2 cellular contexts compared by ENCODE assay signal in the genomic region with DNA sequence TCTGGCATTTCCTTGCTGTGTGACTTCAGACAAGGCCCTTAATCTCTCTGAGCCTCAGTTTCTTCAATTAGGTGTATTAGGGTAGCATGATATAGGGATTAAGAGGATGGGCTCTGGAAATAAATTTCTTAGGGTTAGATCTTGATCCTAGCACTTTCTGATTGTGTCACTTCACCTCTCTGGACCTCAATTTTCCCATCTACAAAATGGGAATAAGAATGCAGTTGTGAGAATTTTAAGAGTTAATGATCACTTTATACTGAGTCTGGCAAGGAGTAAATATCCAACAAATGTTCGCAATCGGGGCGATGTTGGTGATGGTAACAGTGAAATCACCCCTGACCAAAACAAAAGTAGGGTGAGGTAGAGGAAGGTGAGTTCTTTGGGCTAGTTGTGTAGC.
TF ChIP-seq lines count a peak whose summit lies in the region.

No MANE protein-coding gene starts in this region.

TF ChIP-seq in GM23338, 12 proteins besides CTCF, POLR2A, EP300 and RAD21 (continues in another document):
- no peak for TF ChIP-seq STAT1 (IDR thresholded peaks at IDR 0.05; ENCODE audit: unreplicated experiment)
- TF ChIP-seq, protein P1, sequence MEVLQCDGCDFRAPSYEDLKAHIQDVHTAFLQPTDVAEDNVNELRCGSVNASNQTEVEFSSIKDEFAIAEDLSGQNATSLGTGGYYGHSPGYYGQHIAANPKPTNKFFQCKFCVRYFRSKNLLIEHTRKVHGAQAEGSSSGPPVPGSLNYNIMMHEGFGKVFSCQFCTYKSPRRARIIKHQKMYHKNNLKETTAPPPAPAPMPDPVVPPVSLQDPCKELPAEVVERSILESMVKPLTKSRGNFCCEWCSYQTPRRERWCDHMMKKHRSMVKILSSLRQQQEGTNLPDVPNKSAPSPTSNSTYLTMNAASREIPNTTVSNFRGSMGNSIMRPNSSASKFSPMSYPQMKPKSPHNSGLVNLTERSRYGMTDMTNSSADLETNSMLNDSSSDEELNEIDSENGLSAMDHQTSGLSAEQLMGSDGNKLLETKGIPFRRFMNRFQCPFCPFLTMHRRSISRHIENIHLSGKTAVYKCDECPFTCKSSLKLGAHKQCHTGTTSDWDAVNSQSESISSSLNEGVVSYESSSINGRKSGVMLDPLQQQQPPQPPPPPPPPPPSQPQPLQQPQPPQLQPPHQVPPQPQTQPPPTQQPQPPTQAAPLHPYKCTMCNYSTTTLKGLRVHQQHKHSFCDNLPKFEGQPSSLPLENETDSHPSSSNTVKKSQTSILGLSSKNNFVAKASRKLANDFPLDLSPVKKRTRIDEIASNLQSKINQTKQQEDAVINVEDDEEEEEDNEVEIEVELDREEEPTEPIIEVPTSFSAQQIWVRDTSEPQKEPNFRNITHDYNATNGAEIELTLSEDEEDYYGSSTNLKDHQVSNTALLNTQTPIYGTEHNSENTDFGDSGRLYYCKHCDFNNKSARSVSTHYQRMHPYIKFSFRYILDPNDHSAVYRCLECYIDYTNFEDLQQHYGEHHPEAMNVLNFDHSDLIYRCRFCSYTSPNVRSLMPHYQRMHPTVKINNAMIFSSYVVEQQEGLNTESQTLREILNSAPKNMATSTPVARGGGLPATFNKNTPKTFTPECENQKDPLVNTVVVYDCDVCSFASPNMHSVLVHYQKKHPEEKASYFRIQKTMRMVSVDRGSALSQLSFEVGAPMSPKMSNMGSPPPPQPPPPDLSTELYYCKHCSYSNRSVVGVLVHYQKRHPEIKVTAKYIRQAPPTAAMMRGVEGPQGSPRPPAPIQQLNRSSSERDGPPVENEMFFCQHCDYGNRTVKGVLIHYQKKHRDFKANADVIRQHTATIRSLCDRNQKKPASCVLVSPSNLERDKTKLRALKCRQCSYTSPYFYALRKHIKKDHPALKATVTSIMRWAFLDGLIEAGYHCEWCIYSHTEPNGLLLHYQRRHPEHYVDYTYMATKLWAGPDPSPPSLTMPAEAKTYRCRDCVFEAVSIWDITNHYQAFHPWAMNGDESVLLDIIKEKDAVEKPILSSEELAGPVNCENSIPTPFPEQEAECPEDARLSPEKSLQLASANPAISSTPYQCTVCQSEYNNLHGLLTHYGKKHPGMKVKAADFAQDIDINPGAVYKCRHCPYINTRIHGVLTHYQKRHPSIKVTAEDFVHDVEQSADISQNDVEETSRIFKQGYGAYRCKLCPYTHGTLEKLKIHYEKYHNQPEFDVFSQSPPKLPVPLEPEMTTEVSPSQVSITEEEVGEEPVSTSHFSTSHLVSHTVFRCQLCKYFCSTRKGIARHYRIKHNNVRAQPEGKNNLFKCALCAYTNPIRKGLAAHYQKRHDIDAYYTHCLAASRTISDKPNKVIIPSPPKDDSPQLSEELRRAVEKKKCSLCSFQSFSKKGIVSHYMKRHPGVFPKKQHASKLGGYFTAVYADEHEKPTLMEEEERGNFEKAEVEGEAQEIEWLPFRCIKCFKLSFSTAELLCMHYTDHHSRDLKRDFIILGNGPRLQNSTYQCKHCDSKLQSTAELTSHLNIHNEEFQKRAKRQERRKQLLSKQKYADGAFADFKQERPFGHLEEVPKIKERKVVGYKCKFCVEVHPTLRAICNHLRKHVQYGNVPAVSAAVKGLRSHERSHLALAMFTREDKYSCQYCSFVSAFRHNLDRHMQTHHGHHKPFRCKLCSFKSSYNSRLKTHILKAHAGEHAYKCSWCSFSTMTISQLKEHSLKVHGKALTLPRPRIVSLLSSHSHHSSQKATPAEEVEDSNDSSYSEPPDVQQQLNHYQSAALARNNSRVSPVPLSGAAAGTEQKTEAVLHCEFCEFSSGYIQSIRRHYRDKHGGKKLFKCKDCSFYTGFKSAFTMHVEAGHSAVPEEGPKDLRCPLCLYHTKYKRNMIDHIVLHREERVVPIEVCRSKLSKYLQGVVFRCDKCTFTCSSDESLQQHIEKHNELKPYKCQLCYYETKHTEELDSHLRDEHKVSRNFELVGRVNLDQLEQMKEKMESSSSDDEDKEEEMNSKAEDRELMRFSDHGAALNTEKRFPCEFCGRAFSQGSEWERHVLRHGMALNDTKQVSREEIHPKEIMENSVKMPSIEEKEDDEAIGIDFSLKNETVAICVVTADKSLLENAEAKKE (CRISPR knock-in tag; IDR thresholded peaks at IDR 0.05): no peak
- TF ChIP-seq, protein P2, sequence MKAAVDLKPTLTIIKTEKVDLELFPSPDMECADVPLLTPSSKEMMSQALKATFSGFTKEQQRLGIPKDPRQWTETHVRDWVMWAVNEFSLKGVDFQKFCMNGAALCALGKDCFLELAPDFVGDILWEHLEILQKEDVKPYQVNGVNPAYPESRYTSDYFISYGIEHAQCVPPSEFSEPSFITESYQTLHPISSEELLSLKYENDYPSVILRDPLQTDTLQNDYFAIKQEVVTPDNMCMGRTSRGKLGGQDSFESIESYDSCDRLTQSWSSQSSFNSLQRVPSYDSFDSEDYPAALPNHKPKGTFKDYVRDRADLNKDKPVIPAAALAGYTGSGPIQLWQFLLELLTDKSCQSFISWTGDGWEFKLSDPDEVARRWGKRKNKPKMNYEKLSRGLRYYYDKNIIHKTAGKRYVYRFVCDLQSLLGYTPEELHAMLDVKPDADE (IDR thresholded peaks at IDR 0.05): no peak
- TF ChIP-seq POLR2AphosphoS5 (IDR thresholded peaks at IDR 0.05; ENCODE audit: low read depth): no peak
- TF ChIP-seq ZNF114 (CRISPR knock-in tag; IDR thresholded peaks at IDR 0.05): no peak
- no peak for TF ChIP-seq JUNB (IDR thresholded peaks at IDR 0.05; ENCODE audit: unreplicated experiment)
- no peak for TF ChIP-seq EZH2phosphoT487 (IDR thresholded peaks at IDR 0.05; ENCODE audit: unreplicated experiment)
- no peak for TF ChIP-seq NANOG (IDR thresholded peaks at IDR 0.05; ENCODE audit: borderline replicate concordance)
- TF ChIP-seq CREB1 (CRISPR knock-in tag; IDR thresholded peaks at IDR 0.05; ENCODE audit: low read depth): no peak
- TF ChIP-seq ZNF331 (CRISPR knock-in tag; IDR thresholded peaks at IDR 0.05; ENCODE audit: low read depth): no peak

TF ChIP-seq in H1, 55 proteins besides CTCF, POLR2A, EP300 and RAD21:
- TF ChIP-seq BRCA1 (IDR thresholded peaks at IDR 0.05; ENCODE audit: low read depth, low read length) (no peak), KDM1A (IDR thresholded peaks at IDR 0.05; ENCODE audit: borderline replicate concordance, low read length) (peak; percentile 11; the same call in 1 of the 2 replicates)
TF ChIP-seq in H1: peak in this region for 1.
